ENCODE assay signal across 8 cellular contexts in the genomic region with DNA sequence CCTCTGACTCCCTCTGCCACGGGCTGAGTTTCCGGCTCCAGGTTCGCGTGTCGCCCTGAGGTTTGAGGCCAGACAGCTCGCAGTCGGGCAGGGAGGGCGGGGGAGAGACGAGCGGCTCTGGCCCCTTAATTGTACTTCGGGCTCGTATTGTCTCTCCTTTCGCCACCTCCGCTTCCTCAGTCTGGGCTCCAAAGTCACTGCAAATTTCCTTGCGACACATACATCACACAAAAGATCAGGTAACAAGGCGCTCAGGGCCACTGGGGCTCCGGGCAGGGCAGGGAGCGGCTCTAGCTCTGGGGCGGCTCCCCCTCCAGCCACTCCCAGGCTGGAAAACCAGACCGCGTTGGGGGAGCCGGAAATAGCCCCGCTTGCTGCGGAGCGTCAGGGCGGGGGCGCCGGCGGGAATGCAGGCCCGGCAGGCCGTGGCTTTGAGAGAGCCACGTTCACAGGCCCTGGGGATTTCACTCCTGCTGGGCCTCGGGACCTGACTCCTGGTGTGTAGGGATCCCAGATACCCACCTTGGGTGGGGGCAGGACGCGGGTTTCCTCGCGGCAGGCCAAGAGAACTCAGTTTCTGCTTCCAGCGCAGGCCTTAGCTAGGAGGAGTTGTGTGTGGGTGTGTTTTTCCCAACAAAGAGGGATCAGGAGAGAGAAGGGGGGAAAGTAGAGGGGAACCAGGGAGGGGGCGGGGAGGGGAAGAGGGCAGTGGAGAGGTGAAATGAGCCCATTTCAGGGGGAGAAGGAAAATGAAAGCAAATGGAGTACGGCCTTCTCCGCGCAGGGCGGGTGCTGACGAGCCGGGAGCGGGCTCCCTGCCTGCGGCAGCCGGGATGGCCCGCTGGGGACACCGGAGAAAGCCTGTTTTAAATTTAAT. TPM values are rescaled to one million over a fixed set of nuclear protein-coding genes. Genes with fewer than 3 reads are reported as not detected.
DNase-seq lines count a peak whose midpoint lies in the region; ATAC-seq and TF ChIP-seq lines count a peak whose summit lies in the region.

No MANE protein-coding gene starts in this region.

- no peaks in the 10 kb centered on the region for H3K9me3 Mint-ChIP-seq in activated CD4-positive, alpha-beta T cell treated with anti-CD3 and anti-CD28 coated beads, Interleukin-2, amount 10 ng/mL, durations not matched to agents 7 days and 5 days

- H3K4me1 Mint-ChIP-seq in activated CD4-positive, alpha-beta T cell treated with anti-CD3 and anti-CD28 coated beads, Interleukin-2, amount 10 ng/mL, durations not matched to agents 7 days and 5 days, result peaks cover 17% of the 10 kb centered on the region

- peaks cover 4 to 42% (median 18%) of the 10 kb centered on the region in 4 donors for H3K4me1 ChIP-seq in Peyer's patch
- peaks cover 28 to 55% (median 34%) of the 10 kb centered on the region in 3 donors for H3K4me1 ChIP-seq in esophagus squamous epithelium
- H3K4me1 ChIP-seq in neuron (ENCODE audit: insufficient read depth, low read length), result peaks cover 7% of the 10 kb centered on the region

- 1 to 3% methylated on average over 26 to 33 of the region's 50 CpGs for WGBS in esophagus squamous epithelium, 2 donors

- intact Hi-C loops in esophagus squamous epithelium (cut with DNase I), result no loop called here

- POLR2A ChIA-PET in activated CD4-positive, alpha-beta T cell treated with anti-CD3 and anti-CD28 coated beads, Interleukin-2, amount 10 ng/mL, durations not matched to agents 7 days and 5 days (lab: Charles Lee), result no interaction called here

- TF ChIP-seq CTCF in Peyer's patch (IDR thresholded peaks at IDR 0.05), result no peak
- TF ChIP-seq CTCF in esophagus squamous epithelium (IDR thresholded peaks at IDR 0.05), result peak in 1 of 6 experiments; percentile 13

- H3K36me3 ChIP-seq in Peyer's patch (no peaks in the 10 kb centered on the region), esophagus squamous epithelium (no peaks in the 10 kb centered on the region), neuron (ENCODE audit: insufficient read depth, low read length) (no peaks in the 10 kb centered on the region)

- H3K4me3 ChIP-seq in Peyer's patch (peak overlapping the region; percentile 40 to 56 (median 51)), esophagus squamous epithelium (peak overlapping the region; percentile 30 to 69 (median 50)), neuron (ENCODE audit: low read length) (peak overlapping the region; percentile 22)

- H3K4me3 Mint-ChIP-seq in activated CD4-positive, alpha-beta T cell treated with anti-CD3 and anti-CD28 coated beads, Interleukin-2, amount 10 ng/mL, durations not matched to agents 7 days and 5 days, result peak overlapping the region; percentile 54

- ATAC-seq in HG03342 (IDR thresholded peaks at IDR 0.05; ENCODE audit: unreplicated experiment) (no peak), HG02610 (IDR thresholded peaks at IDR 0.05; ENCODE audit: unreplicated experiment) (no peak), GM18517 (IDR thresholded peaks at IDR 0.05; ENCODE audit: unreplicated experiment) (no peak)

- H3K27me3 ChIP-seq in Peyer's patch (peaks cover 0 to 66% of the 10 kb centered on the region in 2 donors), esophagus squamous epithelium (peaks cover 24 to 100% (median 90%) of the 10 kb centered on the region in 4 donors), neuron (ENCODE audit: insufficient read depth, low read length) (peaks cover 99% of the 10 kb centered on the region)

- DNase-seq in activated CD4-positive, alpha-beta T cell treated with anti-CD3 and anti-CD28 coated beads, Interleukin-2, amount 10 ng/mL, durations not matched to agents 7 days and 5 days, result no peak
- no peak for DNase-seq in activated CD4-positive, alpha-beta T cell treated with anti-CD3 and anti-CD28 coated beads, Interleukin-2, amount 50 U/mL, for 1 hour
- DNase-seq in Peyer's patch (peak in 1 of 3 donors; percentile 62), esophagus squamous epithelium (lab: John Stamatoyannopoulos, UW) (no peak)

- H3K27ac ChIP-seq in Peyer's patch (peak overlapping the region; percentile 64 to 83 (median 68)), esophagus squamous epithelium (peak overlapping the region in 2 of 4 donors; percentile 37 to 42)

- H3K9me3 ChIP-seq in Peyer's patch (peaks cover 0 to 5% (median 0%) of the 10 kb centered on the region in 4 donors), esophagus squamous epithelium (no peaks in the 10 kb centered on the region), neuron (ENCODE audit: low read length) (no peaks in the 10 kb centered on the region)

- peak overlapping the region; percentile 76 for H2AFZ ChIP-seq in neuron (ENCODE audit: low read depth, low read length)

- H3K27ac Mint-ChIP-seq in activated CD4-positive, alpha-beta T cell treated with anti-CD3 and anti-CD28 coated beads, Interleukin-2, amount 10 ng/mL, durations not matched to agents 7 days and 5 days, result no peak overlapping the region

- CTCF ChIA-PET in activated CD4-positive, alpha-beta T cell treated with anti-CD3 and anti-CD28 coated beads, Interleukin-2, amount 10 ng/mL, durations not matched to agents 7 days and 5 days (lab: Charles Lee), result interaction anchor here (1.1 to 1.2 kb wide), 2 partner anchors 28 to 196 kb away, joined by 3 read pairs; no protein-coding TSS in a partner anchor

- no peak for TF ChIP-seq POLR2A in Peyer's patch (IDR thresholded peaks at IDR 0.05)
- TF ChIP-seq POLR2A in esophagus squamous epithelium (IDR thresholded peaks at IDR 0.05), result peak in 1 of 4 donors; percentile 16

- H3K27me3 Mint-ChIP-seq in activated CD4-positive, alpha-beta T cell treated with anti-CD3 and anti-CD28 coated beads, Interleukin-2, amount 10 ng/mL, durations not matched to agents 7 days and 5 days, result peaks cover 98% of the 10 kb centered on the region

- H3K36me3 Mint-ChIP-seq in activated CD4-positive, alpha-beta T cell treated with anti-CD3 and anti-CD28 coated beads, Interleukin-2, amount 10 ng/mL, durations not matched to agents 7 days and 5 days (ENCODE audit: low read depth), result no peaks in the 10 kb centered on the region

RNA-seq across cellular contexts. Expression of a gene that starts 4.4 kb away (rescaled TPM):
- not detected for total RNA-seq in activated CD4-positive, alpha-beta T cell treated with anti-CD3 and anti-CD28 coated beads, Interleukin-2, amount 10 ng/mL, durations not matched to agents 7 days and 5 days
- total RNA-seq in Peyer's patch (10 to 100 TPM in 1 of 4 donors, 1 to 10 TPM in 2, not detected in 1; 1.7 to 13.2 (median 1.9) TPM), esophagus squamous epithelium (1 to 10 TPM in 1 of 4 donors, not detected in 3; 1.5 TPM)

RNA-seq across cellular contexts. Expression of a gene that starts 10.6 kb away (rescaled TPM):
- not detected for total RNA-seq in activated CD4-positive, alpha-beta T cell treated with anti-CD3 and anti-CD28 coated beads, Interleukin-2, amount 10 ng/mL, durations not matched to agents 7 days and 5 days
- total RNA-seq in Peyer's patch (1 to 10 TPM in 1 of 4 donors, not detected in 3; 1.0 TPM), esophagus squamous epithelium (1 to 10 TPM in 1 of 4 donors, under 1 TPM in 1, not detected in 2; 0.31 to 1.3 TPM)

RNA-seq across cellular contexts. Expression of a gene that starts 13.2 kb away (rescaled TPM):
- total RNA-seq in activated CD4-positive, alpha-beta T cell treated with anti-CD3 and anti-CD28 coated beads, Interleukin-2, amount 10 ng/mL, durations not matched to agents 7 days and 5 days, result not detected
- 1 to 10 TPM in 3 of 4 donors, under 1 TPM in 1; 0.35 to 1.7 (median 1.1) TPM for total RNA-seq in Peyer's patch
- under 1 TPM in 1 of 4 donors, not detected in 3; 0.70 TPM for total RNA-seq in esophagus squamous epithelium

RNA-seq across cellular contexts. Expression of a gene that starts 20.8 kb away (rescaled TPM):
- not detected for total RNA-seq in activated CD4-positive, alpha-beta T cell treated with anti-CD3 and anti-CD28 coated beads, Interleukin-2, amount 10 ng/mL, durations not matched to agents 7 days and 5 days
- total RNA-seq in Peyer's patch, result 1 to 10 TPM in 1 of 4 donors, not detected in 3; 1.4 TPM
- total RNA-seq in esophagus squamous epithelium, result not detected

RNA-seq across cellular contexts. Expression of a gene that starts 22.6 kb away (rescaled TPM):
- not detected for total RNA-seq in activated CD4-positive, alpha-beta T cell treated with anti-CD3 and anti-CD28 coated beads, Interleukin-2, amount 10 ng/mL, durations not matched to agents 7 days and 5 days
- total RNA-seq in Peyer's patch, result under 1 TPM in 3 of 4 donors, not detected in 1; 0.40 to 0.76 (median 0.70) TPM
- total RNA-seq in esophagus squamous epithelium, result not detected
